In the genomic region with DNA sequence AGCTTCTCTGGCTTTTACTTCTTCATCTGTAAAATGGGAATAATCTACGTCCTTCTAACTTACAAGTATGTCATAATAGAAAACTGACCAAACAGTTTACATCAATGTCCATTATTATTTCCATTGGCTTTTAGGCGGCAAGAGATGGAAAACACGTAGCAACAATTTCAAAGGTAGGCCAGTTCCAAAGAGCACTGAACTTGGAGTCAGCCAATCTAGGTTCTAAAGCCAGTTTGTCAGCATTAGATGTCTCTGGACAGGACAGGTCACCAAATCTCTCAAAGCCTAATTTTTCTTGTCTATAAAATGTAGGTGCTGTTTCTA, we compare ENCODE assay signal across 16 cellular contexts. TPM values are rescaled to one million over a fixed set of nuclear protein-coding genes. Genes with fewer than 3 reads are reported as not detected.
DNase-seq lines count a peak whose midpoint lies in the region; ATAC-seq and TF ChIP-seq lines count a peak whose summit lies in the region.
"Had no signal": no experiment of that assay in that cellular context is flagged by ENCODE, and none has a peak within 500 bp of the region (broad histone marks: within the 10 kb centered on the region; RNA-seq: fewer than 3 reads in every experiment).

No MANE protein-coding gene starts in this region.

- POLR2A ChIA-PET in Caco-2 (lab: Charles Lee), result no interaction called here
- POLR2A ChIA-PET in activated CD8-positive, alpha-beta T cell treated with anti-CD3 and anti-CD28 coated beads for 36 hours (lab: Charles Lee), result no interaction called here

- H3K36me3 Mint-ChIP-seq in Caco-2 (ENCODE audit: insufficient read depth, unreplicated experiment), result peaks cover 32% of the 10 kb centered on the region
- H3K36me3 Mint-ChIP-seq in activated CD8-positive, alpha-beta T cell treated with anti-CD3 and anti-CD28 coated beads for 36 hours (ENCODE audit: low read depth), result no peaks in the 10 kb centered on the region

- H3K9me3 Mint-ChIP-seq in Caco-2 (ENCODE audit: unreplicated experiment), result no peaks in the 10 kb centered on the region
- no peaks in the 10 kb centered on the region for H3K9me3 Mint-ChIP-seq in activated CD8-positive, alpha-beta T cell treated with anti-CD3 and anti-CD28 coated beads for 36 hours
- H3K9me3 Mint-ChIP-seq: H9 had no signal

- H3K27me3 Mint-ChIP-seq in Caco-2 (ENCODE audit: insufficient read depth, unreplicated experiment), result no peaks in the 10 kb centered on the region
- H3K27me3 Mint-ChIP-seq in activated CD8-positive, alpha-beta T cell treated with anti-CD3 and anti-CD28 coated beads for 36 hours, result peaks cover 3% of the 10 kb centered on the region

- H3K9me3 ChIP-seq in left ventricle myocardium inferior (replicated peaks) (no peaks in the 10 kb centered on the region), right lobe of liver (no peaks in the 10 kb centered on the region), stomach smooth muscle (ENCODE audit: control insufficient read depth in 2 of 2, low read length in 2 of 2) (no peaks in the 10 kb centered on the region), aorta (ENCODE audit: control insufficient read depth, low read length) (no peaks in the 10 kb centered on the region), Caco-2 (no peaks in the 10 kb centered on the region)
- H3K9me3 ChIP-seq: Peyer's patch had no signal

- H3K27ac ChIP-seq in left ventricle myocardium inferior (replicated peaks) (peak overlapping the region; percentile 96), right lobe of liver (peak overlapping the region in 2 of 3 donors; percentile 80 to 91), stomach smooth muscle (ENCODE audit: low read length) (peak overlapping the region; percentile 98), aorta (ENCODE audit: low read depth in 1 of 2, low read length in 2 of 2) (peak overlapping the region; percentile 82 to 91)
- H3K27ac ChIP-seq: C4-2B had no signal

- intact Hi-C loops in left ventricle myocardium inferior (cut with micrococcal nuclease), result no loop called here
- intact Hi-C loops in left cardiac atrium (cut with DNase I), result no loop called here
- intact Hi-C loops in right lobe of liver (cut with DNase I), result no loop called here
- intact Hi-C loops in aorta (cut with DNase I), result no loop called here
- intact Hi-C loops in Caco-2 (cut with micrococcal nuclease; ENCODE audit: unreplicated experiment), result no loop called here
- intact Hi-C loops in activated CD8-positive, alpha-beta T cell treated with anti-CD3 and anti-CD28 coated beads for 36 hours (cut with micrococcal nuclease), result no loop called here

- H3K27me3 ChIP-seq in left ventricle myocardium inferior (ENCODE audit: low read depth) (no peaks in the 10 kb centered on the region), right lobe of liver (no peaks in the 10 kb centered on the region), stomach smooth muscle (ENCODE audit: control insufficient read depth in 1 of 2, insufficient read depth in 2 of 2, low read length in 2 of 2) (no peaks in the 10 kb centered on the region), aorta (ENCODE audit: control insufficient read depth in 1 of 2, insufficient read depth in 2 of 2, low read length in 1 of 2) (no peaks in the 10 kb centered on the region), Caco-2 (replicated peaks; ENCODE audit: control insufficient read depth, insufficient read depth, low read length) (no peaks in the 10 kb centered on the region)
- H3K27me3 ChIP-seq: Peyer's patch had no signal

- no peak overlapping the region for H3K4me3 ChIP-seq in left ventricle myocardium inferior
- no peak overlapping the region for H3K4me3 ChIP-seq in right lobe of liver
- H3K4me3 ChIP-seq in stomach smooth muscle (ENCODE audit: low read length in 2 of 2), result no peak overlapping the region
- H3K4me3 ChIP-seq in aorta (ENCODE audit: low read length in 2 of 2), result no peak overlapping the region
- no peak overlapping the region for H3K4me3 ChIP-seq in Caco-2 (ENCODE audit: low read depth, low read length)
- H3K4me3 ChIP-seq: Peyer's patch had no signal

- DNase-seq in left ventricle myocardium inferior, result no peak
- no peak for DNase-seq in left cardiac atrium
- DNase-seq in right lobe of liver, result no peak
- no peak for DNase-seq in aorta
- no peak for DNase-seq in Caco-2
- DNase-seq in activated CD8-positive, alpha-beta T cell treated with anti-CD3 and anti-CD28 coated beads for 36 hours, result no peak
- DNase-seq: COR-L47, H9, IMR-90, NCI-H1417 treated with DMSO at 0.1 percent for 48 hours, NCI-H2029, NCI-H510A treated with DMSO at 0.1 percent for 48 hours, Peyer's patch had no signal

- CTCF ChIA-PET in Caco-2 (lab: Charles Lee), result no interaction called here
- CTCF ChIA-PET in activated CD8-positive, alpha-beta T cell treated with anti-CD3 and anti-CD28 coated beads for 36 hours (lab: Charles Lee), result interaction anchor here (1.5 kb wide), 1 partner anchor 15 kb away, joined by 7 read pairs; no protein-coding TSS in a partner anchor

- ATAC-seq in left cardiac atrium, result no peak
- no peak for ATAC-seq in right lobe of liver
- ATAC-seq in aorta (ENCODE audit: low FRiP score), result no peak
- ATAC-seq in HG03378 (IDR thresholded peaks at IDR 0.05; ENCODE audit: unreplicated experiment), result no peak
- no peak for ATAC-seq in activated CD8-positive, alpha-beta T cell treated with anti-CD3 and anti-CD28 coated beads for 36 hours

- WGBS in right lobe of liver (ENCODE audit: insufficient coverage, low coverage, low lambda C conversion rate, missing lambda C conversion rate), result 51% methylated on average over 3 of the region's 3 CpGs
- 58 to 74% methylated on average over 3 of the region's 3 CpGs for WGBS in aorta, 2 donors

- no peak overlapping the region for H3K9ac ChIP-seq in stomach smooth muscle (ENCODE audit: low read length in 2 of 2)

- H3K36me3 ChIP-seq in left ventricle myocardium inferior (no peaks in the 10 kb centered on the region), right lobe of liver (peaks cover 0 to 6% (median 0%) of the 10 kb centered on the region in 4 donors), stomach smooth muscle (ENCODE audit: control insufficient read depth in 2 of 2, insufficient read depth in 2 of 2, low read length in 2 of 2) (peaks cover 5 to 6% of the 10 kb centered on the region in 2 donors), aorta (ENCODE audit: control insufficient read depth in 1 of 2, insufficient read depth in 2 of 2, low read length in 1 of 2) (no peaks in the 10 kb centered on the region), Caco-2 (ENCODE audit: control insufficient read depth, insufficient read depth, low read length) (no peaks in the 10 kb centered on the region)
- H3K36me3 ChIP-seq: Peyer's patch had no signal

- TF ChIP-seq CTCF in left ventricle myocardium inferior (IDR thresholded peaks at IDR 0.05; ENCODE audit: borderline replicate concordance), result no peak
- TF ChIP-seq CTCF in right lobe of liver (IDR thresholded peaks at IDR 0.05), result no peak
- TF ChIP-seq CTCF in Caco-2 (IDR thresholded peaks at IDR 0.05; ENCODE audit: insufficient read depth in 1 of 2, low read depth in 1 of 2, low read length in 1 of 2, severe bottlenecking in 1 of 2, unreplicated experiment in 1 of 2), result no peak
- TF ChIP-seq CTCF in activated CD8-positive, alpha-beta T cell treated with anti-CD3 and anti-CD28 coated beads for 36 hours (IDR thresholded peaks at IDR 0.05), result no peak

- H3K4me1 Mint-ChIP-seq in Caco-2 (ENCODE audit: low read depth, unreplicated experiment), result peaks cover 45% of the 10 kb centered on the region
- peaks cover 2% of the 10 kb centered on the region for H3K4me1 Mint-ChIP-seq in activated CD8-positive, alpha-beta T cell treated with anti-CD3 and anti-CD28 coated beads for 36 hours (ENCODE audit: low read depth)

- peaks cover 93% of the 10 kb centered on the region for H3K4me1 ChIP-seq in left ventricle myocardium inferior
- H3K4me1 ChIP-seq in right lobe of liver, result peaks cover 4 to 80% (median 36%) of the 10 kb centered on the region in 4 donors
- peaks cover 60% of the 10 kb centered on the region for H3K4me1 ChIP-seq in stomach smooth muscle (ENCODE audit: control insufficient read depth, insufficient read depth, low read length)
- peaks cover 10 to 42% of the 10 kb centered on the region in 2 donors for H3K4me1 ChIP-seq in aorta (ENCODE audit: control insufficient read depth in 1 of 2, insufficient read depth in 2 of 2, low read length in 2 of 2)
- peaks cover 43% of the 10 kb centered on the region for H3K4me1 ChIP-seq in Caco-2

- TF ChIP-seq POLR2A in right lobe of liver (IDR thresholded peaks at IDR 0.05), result no peak

- BruUV-seq in Caco-2 (replicated peaks; lab: Mats Ljungman, UMichigan), result no TSS peak

- H3K27ac Mint-ChIP-seq in Caco-2 (ENCODE audit: unreplicated experiment), result no peak overlapping the region
- H3K27ac Mint-ChIP-seq in activated CD8-positive, alpha-beta T cell treated with anti-CD3 and anti-CD28 coated beads for 36 hours, result no peak overlapping the region
- H3K27ac Mint-ChIP-seq: H9 had no signal

- no peak overlapping the region for H3K4me3 Mint-ChIP-seq in Caco-2 (ENCODE audit: unreplicated experiment)
- H3K4me3 Mint-ChIP-seq in activated CD8-positive, alpha-beta T cell treated with anti-CD3 and anti-CD28 coated beads for 36 hours, result no peak overlapping the region
- H3K4me3 Mint-ChIP-seq: H9 had no signal

RNA-seq across cellular contexts. Expression of a gene that starts 17.6 kb away (rescaled TPM):
- total RNA-seq in left ventricle myocardium inferior (22.6 TPM), left cardiac atrium (10 to 100 TPM; 36.7 to 36.8 TPM), right lobe of liver (10 to 100 TPM; 16.4 to 96.9 (median 42.6) TPM), aorta (10 to 100 TPM in 1 of 2 donors, 1 to 10 TPM in 1; 5.8 to 12.4 TPM), Caco-2 (2022) (17.3 and 19.8 TPM in 2 replicates)
- polyA plus RNA-seq in aorta, result 10 to 100 TPM in 1 of 2 donors, 1 to 10 TPM in 1; 2.0 to 11.8 TPM
- total RNA-seq in activated CD8-positive, alpha-beta T cell treated with anti-CD3 and anti-CD28 coated beads for 36 hours, result under 1 TPM; 0.25 to 0.72 TPM
- polyA plus RNA-seq: IMR-90 had no signal
